ENCODE assay signal across 9 cellular contexts in genomic region chr18:43596106-43596712, GRCh38.
DNase-seq lines count a peak whose midpoint lies in the region; ATAC-seq, FAIRE-seq and TF ChIP-seq lines count a peak whose summit lies in the region.
"Had no signal": no experiment of that assay in that cellular context is flagged by ENCODE, and none has a peak within 500 bp of the region (broad histone marks: within the 10 kb centered on the region; RNA-seq: fewer than 3 reads in every experiment).

No MANE protein-coding gene starts in this region.

- H3K4me3 Mint-ChIP-seq in activated CD4-positive, alpha-beta T cell treated with anti-CD3 and anti-CD28 coated beads for 36 hours = no peak overlapping the region
- H3K4me3 Mint-ChIP-seq: activated naive CD8-positive, alpha-beta T cell had no signal

- no peak for FAIRE-seq in HepG2 (lab: Jason Lieb, UNC)

- no peaks in the 10 kb centered on the region for H3K36me3 Mint-ChIP-seq in activated CD4-positive, alpha-beta T cell treated with anti-CD3 and anti-CD28 coated beads for 36 hours (ENCODE audit: low read depth)
- H3K36me3 Mint-ChIP-seq: activated naive CD8-positive, alpha-beta T cell had no signal

- no peaks in the 10 kb centered on the region for H3K9me3 Mint-ChIP-seq in activated CD4-positive, alpha-beta T cell treated with anti-CD3 and anti-CD28 coated beads for 36 hours (ENCODE audit: low read depth)

- no peak overlapping the region for H3K27ac ChIP-seq in HepG2 (ENCODE audit: extremely low read length, insufficient read depth, low read length)

- no peak for TF ChIP-seq POLR2A in HepG2 (IDR thresholded peaks at IDR 0.05; ENCODE audit: insufficient read depth in 1 of 2, low read depth in 2 of 2, low read length in 2 of 2)

- H4K20me1 ChIP-seq in HepG2 (ENCODE audit: insufficient read depth, low read length) = no peaks in the 10 kb centered on the region

- BruUV-seq in HepG2 (replicated peaks; lab: Mats Ljungman, UMichigan) = no TSS peak

- no peaks in the 10 kb centered on the region for H3K9me3 ChIP-seq in HepG2 (ENCODE audit: low read length)

- TF ChIP-seq EP300 in HepG2 (IDR thresholded peaks at IDR 0.05; ENCODE audit: low read depth in 2 of 2, low read length in 2 of 2) = no peak
- TF ChIP-seq EP300 in HepG2 (CRISPR knock-in tag; IDR thresholded peaks at IDR 0.05; ENCODE audit: borderline replicate concordance) = no peak

- in situ Hi-C loops in HepG2 (cut with HindIII; ENCODE audit: extremely low pct_ligation_motif_present, low pct_unique_long_range_greater_than_20kb) = loop anchor here (25.0 kb wide), 1 partner anchor 1309 kb away; no protein-coding TSS in a partner anchor

- POLR2A ChIA-PET in activated CD4-positive, alpha-beta T cell treated with anti-CD3 and anti-CD28 coated beads for 36 hours (lab: Charles Lee) = no interaction called here
- POLR2A ChIA-PET in HepG2 (lab: Yijun Ruan, JAX) = no interaction called here

- H3K4me1 Mint-ChIP-seq in activated CD4-positive, alpha-beta T cell treated with anti-CD3 and anti-CD28 coated beads for 36 hours = no peaks in the 10 kb centered on the region

- TF ChIP-seq CTCF in HepG2 (CRISPR knock-in tag; IDR thresholded peaks at IDR 0.05) = peak; percentile 62

- H3K36me3 ChIP-seq in HepG2 (replicated peaks in 1 of 2; ENCODE audit: control insufficient read depth in 1 of 2, insufficient read depth in 2 of 2, low read length in 2 of 2) = no peaks in the 10 kb centered on the region

- no peak for TF ChIP-seq RAD21 in HepG2 (CRISPR knock-in tag; IDR thresholded peaks at IDR 0.05)

- intact Hi-C loops in activated CD4-positive, alpha-beta T cell treated with anti-CD3 and anti-CD28 coated beads for 36 hours (cut with DNase I, micrococcal nuclease) = no loop called here
- intact Hi-C loops in HepG2 (cut with micrococcal nuclease; ENCODE audit: unreplicated experiment) = loop anchor here (1.0 to 10.0 kb wide), 2 partner anchors 1541 to 1568 kb away; no protein-coding TSS in a partner anchor

- H3K9ac ChIP-seq in HepG2 (ENCODE audit: insufficient read depth, low read depth, low read length) = no peak overlapping the region

- H3K79me2 ChIP-seq in HepG2 (ENCODE audit: insufficient read depth, low read length) = no peaks in the 10 kb centered on the region

- H3K4me3 ChIP-seq in HepG2 (replicated peaks in 1 of 3; ENCODE audit: insufficient read depth in 1 of 3, low read depth in 2 of 3, low read length in 3 of 3) = no peak overlapping the region

- H3K27ac Mint-ChIP-seq in activated CD4-positive, alpha-beta T cell treated with anti-CD3 and anti-CD28 coated beads for 36 hours = no peak overlapping the region
- H3K27ac Mint-ChIP-seq: activated naive CD8-positive, alpha-beta T cell had no signal

- H3K27me3 Mint-ChIP-seq in activated CD4-positive, alpha-beta T cell treated with anti-CD3 and anti-CD28 coated beads for 36 hours = peaks cover 2% of the 10 kb centered on the region

- no peak for DNase-seq in activated CD4-positive, alpha-beta T cell treated with anti-CD3 and anti-CD28 coated beads for 36 hours
- DNase-seq in activated CD4-positive, alpha-beta T cell treated with anti-CD3 and anti-CD28 coated beads, Interleukin-2, amount 50 U/mL, for 48 hours = no peak
- DNase-seq in NCI-H1694 treated with DMSO at 0.1 percent for 48 hours (lab: John Stamatoyannopoulos, UW) = peak; percentile 53
- DNase-seq in astrocyte of the hippocampus (ENCODE audit: low read depth, low spot score) = peak; percentile 40
- DNase-seq in HepG2 (ENCODE audit: low spot score) = peak; percentile 13
- DNase-seq in NCI-H187 (lab: John Stamatoyannopoulos, UW) = no peak
- DNase-seq in anterior cingulate cortex (lab: John Stamatoyannopoulos, UW) = no peak

- H3K27me3 ChIP-seq in HepG2 (ENCODE audit: control insufficient read depth in 1 of 2, insufficient read depth in 2 of 2, low read length in 2 of 2) = no peaks in the 10 kb centered on the region

- 0% methylated on average over 3 of the region's 3 CpGs for WGBS in HepG2 (ENCODE audit: low lambda C conversion rate)

- no peaks in the 10 kb centered on the region for H3K4me1 ChIP-seq in HepG2 (ENCODE audit: insufficient read depth, low read length)

- peak; percentile 49 for ATAC-seq in activated CD4-positive, alpha-beta T cell treated with anti-CD3 and anti-CD28 coated beads for 36 hours
- peak; percentile 89 for ATAC-seq in HG02870 (IDR thresholded peaks at IDR 0.05; ENCODE audit: unreplicated experiment)
- ATAC-seq in HepG2 = peak; percentile 84

- CTCF ChIA-PET in activated CD4-positive, alpha-beta T cell treated with anti-CD3 and anti-CD28 coated beads for 36 hours (lab: Charles Lee) = interaction anchor here (1.0 kb wide), 2 partner anchors 9 to 1482 kb away, joined by 3 to 5 read pairs; no protein-coding TSS in a partner anchor
- CTCF ChIA-PET in HepG2 (lab: Yijun Ruan, JAX; ENCODE audit: low intra/inter-chr PET ratio, low total read pairs) = interaction anchor here (1.2 kb wide), 1 partner anchor 25 kb away, joined by 5 read pairs; no protein-coding TSS in a partner anchor

- H3K4me2 ChIP-seq in HepG2 (ENCODE audit: low read depth, low read length) = no peak overlapping the region

- no peak overlapping the region for H2AFZ ChIP-seq in HepG2 (ENCODE audit: low read length)

TF ChIP-seq in HepG2, 621 proteins besides CTCF, POLR2A, EP300 and RAD21:
- TF ChIP-seq RFXAP (CRISPR knock-in tag; IDR thresholded peaks at IDR 0.05; ENCODE audit: borderline replicate concordance) (no peak), PRPF4 (IDR thresholded peaks at IDR 0.05; ENCODE audit: low read depth, low read length, poor library complexity, severe bottlenecking) (no peak), STAG1 (CRISPR knock-in tag; IDR thresholded peaks at IDR 0.05) (peak; percentile 62), CEBPG (CRISPR knock-in tag; IDR thresholded peaks at IDR 0.05) (no peak), GPN1 (CRISPR knock-in tag; IDR thresholded peaks at IDR 0.05; ENCODE audit: borderline replicate concordance) (no peak)
- TF ChIP-seq, protein P1, sequence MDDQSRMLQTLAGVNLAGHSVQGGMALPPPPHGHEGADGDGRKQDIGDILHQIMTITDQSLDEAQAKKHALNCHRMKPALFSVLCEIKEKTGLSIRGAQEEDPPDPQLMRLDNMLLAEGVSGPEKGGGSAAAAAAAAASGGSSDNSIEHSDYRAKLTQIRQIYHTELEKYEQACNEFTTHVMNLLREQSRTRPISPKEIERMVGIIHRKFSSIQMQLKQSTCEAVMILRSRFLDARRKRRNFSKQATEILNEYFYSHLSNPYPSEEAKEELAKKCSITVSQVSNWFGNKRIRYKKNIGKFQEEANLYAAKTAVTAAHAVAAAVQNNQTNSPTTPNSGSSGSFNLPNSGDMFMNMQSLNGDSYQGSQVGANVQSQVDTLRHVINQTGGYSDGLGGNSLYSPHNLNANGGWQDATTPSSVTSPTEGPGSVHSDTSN (CRISPR knock-in tag; IDR thresholded peaks at IDR 0.05; ENCODE audit: borderline replicate concordance) = no peak
- TF ChIP-seq, protein P2, sequence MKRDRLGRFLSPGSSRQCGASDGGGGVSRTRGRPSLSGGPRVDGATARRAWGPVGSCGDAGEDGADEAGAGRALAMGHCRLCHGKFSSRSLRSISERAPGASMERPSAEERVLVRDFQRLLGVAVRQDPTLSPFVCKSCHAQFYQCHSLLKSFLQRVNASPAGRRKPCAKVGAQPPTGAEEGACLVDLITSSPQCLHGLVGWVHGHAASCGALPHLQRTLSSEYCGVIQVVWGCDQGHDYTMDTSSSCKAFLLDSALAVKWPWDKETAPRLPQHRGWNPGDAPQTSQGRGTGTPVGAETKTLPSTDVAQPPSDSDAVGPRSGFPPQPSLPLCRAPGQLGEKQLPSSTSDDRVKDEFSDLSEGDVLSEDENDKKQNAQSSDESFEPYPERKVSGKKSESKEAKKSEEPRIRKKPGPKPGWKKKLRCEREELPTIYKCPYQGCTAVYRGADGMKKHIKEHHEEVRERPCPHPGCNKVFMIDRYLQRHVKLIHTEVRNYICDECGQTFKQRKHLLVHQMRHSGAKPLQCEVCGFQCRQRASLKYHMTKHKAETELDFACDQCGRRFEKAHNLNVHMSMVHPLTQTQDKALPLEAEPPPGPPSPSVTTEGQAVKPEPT (CRISPR knock-in tag; IDR thresholded peaks at IDR 0.05; ENCODE audit: low read depth) = no peak
TF ChIP-seq in HepG2: peak in this region for 1.

Comparison
In these comparisons a context has a peak if more than half of its experiments do, and no peak if none do; other contexts are left out.
1. DNase-seq: peak in NCI-H1694 treated with DMSO at 0.1 percent for 48 hours (single experiment), astrocyte of the hippocampus (single experiment) and HepG2 (single experiment); none in activated CD4-positive, alpha-beta T cell treated with anti-CD3 and anti-CD28 coated beads for 36 hours (single experiment), activated CD4-positive, alpha-beta T cell treated with anti-CD3 and anti-CD28 coated beads, Interleukin-2, amount 50 U/mL, for 48 hours (0 of 2), NCI-H187 (0 of 2) and anterior cingulate cortex (0 of 58).
2. Peak in every context shown above with its lines, with median percentiles within 50 percentile points of each other: ATAC-seq.